Comparison of ENCODE assay signal across 1 cellular context in genomic region chr9:117783828-117784227, GRCh38.
TF ChIP-seq lines count a peak whose summit lies in the region.

No MANE protein-coding gene starts in this region.

TF ChIP-seq in GM23338, 12 proteins besides CTCF, POLR2A, EP300 and RAD21 (continued from another document):
- TF ChIP-seq REST (IDR thresholded peaks at IDR 0.05; ENCODE audit: unreplicated experiment) (no peak), ETS1 (IDR thresholded peaks at IDR 0.05) (no peak)
